1 cellular context compared by ENCODE assay signal in the genomic region with DNA sequence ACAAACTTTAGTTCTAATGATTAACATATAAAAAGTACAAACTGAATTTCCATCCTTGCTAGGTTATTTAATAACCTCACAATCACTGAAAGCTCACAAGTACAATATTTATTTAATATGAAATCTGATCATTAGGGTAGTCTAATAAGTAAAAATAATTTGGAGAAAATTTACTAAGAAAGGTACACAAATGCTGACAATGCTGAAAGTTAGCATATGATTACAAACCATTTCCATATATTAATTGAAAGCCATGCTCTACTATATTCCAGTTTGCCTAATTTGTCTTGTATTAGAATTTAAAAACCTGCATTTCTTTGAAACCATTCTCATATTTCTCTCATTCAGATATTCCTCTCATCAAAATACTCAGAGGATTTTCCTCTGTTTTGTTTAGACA.
TF ChIP-seq lines count a peak whose summit lies in the region.

No MANE protein-coding gene starts in this region.

TF ChIP-seq in HepG2, 621 proteins besides CTCF, POLR2A, EP300 and RAD21 (continued from another document):
- TF ChIP-seq, protein P1, sequence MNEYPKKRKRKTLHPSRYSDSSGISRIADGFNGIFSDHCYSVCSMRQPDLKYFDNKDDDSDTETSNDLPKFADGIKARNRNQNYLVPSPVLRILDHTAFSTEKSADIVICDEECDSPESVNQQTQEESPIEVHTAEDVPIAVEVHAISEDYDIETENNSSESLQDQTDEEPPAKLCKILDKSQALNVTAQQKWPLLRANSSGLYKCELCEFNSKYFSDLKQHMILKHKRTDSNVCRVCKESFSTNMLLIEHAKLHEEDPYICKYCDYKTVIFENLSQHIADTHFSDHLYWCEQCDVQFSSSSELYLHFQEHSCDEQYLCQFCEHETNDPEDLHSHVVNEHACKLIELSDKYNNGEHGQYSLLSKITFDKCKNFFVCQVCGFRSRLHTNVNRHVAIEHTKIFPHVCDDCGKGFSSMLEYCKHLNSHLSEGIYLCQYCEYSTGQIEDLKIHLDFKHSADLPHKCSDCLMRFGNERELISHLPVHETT (CRISPR knock-in tag; conservative IDR thresholded peaks at IDR 0.05) = no peak
- no peak for TF ChIP-seq SAP130 (CRISPR knock-in tag; IDR thresholded peaks at IDR 0.05; ENCODE audit: low read depth)
- no peak for TF ChIP-seq ZNF543 (CRISPR knock-in tag; IDR thresholded peaks at IDR 0.05)
- no peak for TF ChIP-seq PRMT3 (CRISPR knock-in tag; IDR thresholded peaks at IDR 0.05; ENCODE audit: borderline replicate concordance, low read depth)
- TF ChIP-seq MAFF (IDR thresholded peaks at IDR 0.05; ENCODE audit: low read depth, low read length) = peak; percentile 85
- no peak for TF ChIP-seq ARNT2 (CRISPR knock-in tag; IDR thresholded peaks at IDR 0.05; ENCODE audit: low read depth)
- no peak for TF ChIP-seq HMG20B (CRISPR knock-in tag; conservative IDR thresholded peaks at IDR 0.05)
TF ChIP-seq in HepG2: peak in this region for 2.
